13 cellular contexts compared by ENCODE assay signal in the genomic region with DNA sequence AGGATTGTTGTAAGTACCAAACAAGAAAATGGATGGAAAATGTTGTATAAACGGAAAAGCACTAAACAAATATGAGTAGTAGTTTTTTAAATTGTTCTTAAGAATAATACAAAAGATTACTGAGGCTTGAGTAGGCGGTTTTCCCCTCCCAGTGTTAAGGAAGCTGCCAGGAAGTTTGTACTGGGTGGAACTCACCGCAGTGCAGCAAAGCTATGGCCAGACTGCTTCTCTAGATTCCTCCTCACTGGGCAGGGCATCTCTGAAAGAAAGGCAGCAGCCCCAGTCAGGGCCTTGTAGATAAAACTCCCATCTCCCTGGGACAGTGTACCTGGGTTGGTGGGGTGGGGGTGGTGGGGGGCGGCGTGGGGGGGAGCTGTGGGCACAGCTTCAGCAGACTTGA. TPM values are rescaled to one million over a fixed set of nuclear protein-coding genes. Genes with fewer than 3 reads are reported as not detected.
DNase-seq lines count a peak whose midpoint lies in the region; ATAC-seq and TF ChIP-seq lines count a peak whose summit lies in the region.
"Had no signal": no experiment of that assay in that cellular context is flagged by ENCODE, and none has a peak within 500 bp of the region (broad histone marks: within the 10 kb centered on the region; RNA-seq: fewer than 3 reads in every experiment).

No MANE protein-coding gene starts in this region.

- H2BK15ac ChIP-seq in neuronal stem cell (ENCODE audit: low read length) = no peak overlapping the region

- H2BK12ac ChIP-seq in neuronal stem cell (ENCODE audit: low read length) = no peak overlapping the region

- H3K4me1 ChIP-seq in heart left ventricle (peaks cover 0 to 41% (median 4%) of the 10 kb centered on the region in 12 donors), neuronal stem cell (ENCODE audit: control insufficient read depth in 2 of 2, insufficient read depth in 1 of 2, low read depth in 1 of 2, low read length in 2 of 2) (peaks cover 5 to 8% of the 10 kb centered on the region in 2 donors)

- CTCF ChIA-PET in activated CD8-positive, alpha-beta memory T cell treated with anti-CD3 and anti-CD28 coated beads, Interleukin-2, amount 10 ng/mL, durations not matched to agents 7 days and 5 days (lab: Charles Lee) = interaction anchor here (1.3 kb wide), 1 partner anchor 46 kb away, joined by 3 read pairs; no protein-coding TSS in a partner anchor

- H2BK120ac ChIP-seq in neuronal stem cell (ENCODE audit: low read depth, low read length) = no peak overlapping the region

- H3K27ac Mint-ChIP-seq in activated CD8-positive, alpha-beta memory T cell treated with anti-CD3 and anti-CD28 coated beads, Interleukin-2, amount 10 ng/mL, durations not matched to agents 7 days and 5 days = peak overlapping the region; percentile 72
- H3K27ac Mint-ChIP-seq in activated T-helper 2 cell treated with anti-CD3 and anti-CD28 coated beads, Interferon-gamma antibody, Interleukin-2, Interleukin-4, amounts not matched to agents 10 μg/mL and 5 μg/mL and 100 μg/mL, durations not matched to agents 14 hours and 24 hours and 36 hours = peak overlapping the region; percentile 38
- peak overlapping the region; percentile 27 for H3K27ac Mint-ChIP-seq in stimulated activated effector memory CD8-positive, alpha-beta T cell treated with anti-CD3 and anti-CD28 coated beads, Interleukin-12 subunit alpha, Interleukin-12 subunit beta, amount 100 ng/mL, for 72 hours
- H3K27ac Mint-ChIP-seq: neural progenitor cell had no signal

- no peak overlapping the region for H3K18ac ChIP-seq in neuronal stem cell (ENCODE audit: low read length)

- 28 to 54% (median 44%) methylated on average over 3 to 5 of the region's 5 CpGs for WGBS in heart left ventricle, 4 donors
- WGBS in neuronal stem cell (ENCODE audit: extremely low coverage in 2 of 2, insufficient read length in 2 of 2, insufficient replicate concordance in 1 of 2), 2 donors = no CpG with 5 or more reads among the region's 5 CpGs

- H3K79me1 ChIP-seq in neuronal stem cell (ENCODE audit: low read depth, low read length) = no peaks in the 10 kb centered on the region

- H2AFZ ChIP-seq in neuronal stem cell (ENCODE audit: low read length) = no peak overlapping the region
- H2AFZ ChIP-seq: neural progenitor cell had no signal

- H3K4me3 ChIP-seq in heart left ventricle (no peak overlapping the region), neuronal stem cell (ENCODE audit: low read length in 2 of 2) (no peak overlapping the region)
- H3K4me3 ChIP-seq: neural progenitor cell had no signal

- H3K27ac ChIP-seq in heart left ventricle = peak overlapping the region in 10 of 12 donors; percentile 23 to 80 (median 66)
- no peak overlapping the region for H3K27ac ChIP-seq in neuronal stem cell (replicated peaks; ENCODE audit: low read length)
- H3K27ac ChIP-seq: neural progenitor cell had no signal

- no peak overlapping the region for H4K8ac ChIP-seq in neuronal stem cell (ENCODE audit: low read depth, low read length)

- H3K27me3 Mint-ChIP-seq in activated CD8-positive, alpha-beta memory T cell treated with anti-CD3 and anti-CD28 coated beads, Interleukin-2, amount 10 ng/mL, durations not matched to agents 7 days and 5 days = no peaks in the 10 kb centered on the region
- no peaks in the 10 kb centered on the region for H3K27me3 Mint-ChIP-seq in activated T-helper 2 cell treated with anti-CD3 and anti-CD28 coated beads, Interferon-gamma antibody, Interleukin-2, Interleukin-4, amounts not matched to agents 10 μg/mL and 5 μg/mL and 100 μg/mL, durations not matched to agents 14 hours and 24 hours and 36 hours (ENCODE audit: low read depth)

- no peak overlapping the region for H3K4ac ChIP-seq in neuronal stem cell (ENCODE audit: low read length)

- no peak overlapping the region for H3K14ac ChIP-seq in neuronal stem cell (ENCODE audit: low read length)

- ATAC-seq in activated CD8-positive, alpha-beta memory T cell treated with anti-CD3 and anti-CD28 coated beads, Interleukin-2, amount 10 ng/mL, durations not matched to agents 7 days and 5 days = peak; percentile 45
- peak; percentile 42 to 81 (median 74) for ATAC-seq in heart left ventricle
- no peak for ATAC-seq in stimulated activated effector memory CD8-positive, alpha-beta T cell treated with anti-CD3 and anti-CD28 coated beads, Interleukin-12 subunit alpha, Interleukin-12 subunit beta, amount 100 ng/mL, for 72 hours
- no peak for ATAC-seq in HG03280 (IDR thresholded peaks at IDR 0.05; ENCODE audit: unreplicated experiment)

- H2BK5ac ChIP-seq in neuronal stem cell (ENCODE audit: low read length) = no peak overlapping the region

- H3K9me3 Mint-ChIP-seq in activated CD8-positive, alpha-beta memory T cell treated with anti-CD3 and anti-CD28 coated beads, Interleukin-2, amount 10 ng/mL, durations not matched to agents 7 days and 5 days (ENCODE audit: low read depth) = peaks cover 3% of the 10 kb centered on the region
- peaks cover 9% of the 10 kb centered on the region for H3K9me3 Mint-ChIP-seq in activated T-helper 2 cell treated with anti-CD3 and anti-CD28 coated beads, Interferon-gamma antibody, Interleukin-2, Interleukin-4, amounts not matched to agents 10 μg/mL and 5 μg/mL and 100 μg/mL, durations not matched to agents 14 hours and 24 hours and 36 hours
- no peaks in the 10 kb centered on the region for H3K9me3 Mint-ChIP-seq in stimulated activated effector memory CD8-positive, alpha-beta T cell treated with anti-CD3 and anti-CD28 coated beads, Interleukin-12 subunit alpha, Interleukin-12 subunit beta, amount 100 ng/mL, for 72 hours

- intact Hi-C loops in activated T-helper 2 cell treated with anti-CD3 and anti-CD28 coated beads, Interferon-gamma antibody, Interleukin-2, Interleukin-4, amounts not matched to agents 10 μg/mL and 5 μg/mL and 100 μg/mL, durations not matched to agents 14 hours and 24 hours and 36 hours (cut with micrococcal nuclease) = loop anchor here (5.0 kb wide), 1 partner anchor 837 kb away; no protein-coding TSS in a partner anchor
- intact Hi-C loops in heart left ventricle (cut with DNase I) = no loop called here

- H3K27me3 ChIP-seq in heart left ventricle = no peaks in the 10 kb centered on the region
- H3K27me3 ChIP-seq in neuronal stem cell (ENCODE audit: control insufficient read depth in 3 of 3, insufficient read depth in 3 of 3, low read depth in 1 of 3, low read length in 3 of 3) = no peaks in the 10 kb centered on the region
- H3K27me3 ChIP-seq: neural progenitor cell had no signal

- H3K4me3 Mint-ChIP-seq in activated CD8-positive, alpha-beta memory T cell treated with anti-CD3 and anti-CD28 coated beads, Interleukin-2, amount 10 ng/mL, durations not matched to agents 7 days and 5 days = no peak overlapping the region
- no peak overlapping the region for H3K4me3 Mint-ChIP-seq in activated T-helper 2 cell treated with anti-CD3 and anti-CD28 coated beads, Interferon-gamma antibody, Interleukin-2, Interleukin-4, amounts not matched to agents 10 μg/mL and 5 μg/mL and 100 μg/mL, durations not matched to agents 14 hours and 24 hours and 36 hours (ENCODE audit: low read depth)
- no peak overlapping the region for H3K4me3 Mint-ChIP-seq in stimulated activated effector memory CD8-positive, alpha-beta T cell treated with anti-CD3 and anti-CD28 coated beads, Interleukin-12 subunit alpha, Interleukin-12 subunit beta, amount 100 ng/mL, for 72 hours
- H3K4me3 Mint-ChIP-seq: neural progenitor cell had no signal

- H3K23ac ChIP-seq in neuronal stem cell (ENCODE audit: low read depth, low read length, poor library complexity) = no peak overlapping the region

- no peak for TF ChIP-seq CTCF in heart left ventricle (IDR thresholded peaks at IDR 0.05)

- peaks cover 20% of the 10 kb centered on the region for H3K36me3 Mint-ChIP-seq in activated CD8-positive, alpha-beta memory T cell treated with anti-CD3 and anti-CD28 coated beads, Interleukin-2, amount 10 ng/mL, durations not matched to agents 7 days and 5 days
- peaks cover 14% of the 10 kb centered on the region for H3K36me3 Mint-ChIP-seq in activated T-helper 2 cell treated with anti-CD3 and anti-CD28 coated beads, Interferon-gamma antibody, Interleukin-2, Interleukin-4, amounts not matched to agents 10 μg/mL and 5 μg/mL and 100 μg/mL, durations not matched to agents 14 hours and 24 hours and 36 hours (ENCODE audit: low read depth)
- no peaks in the 10 kb centered on the region for H3K36me3 Mint-ChIP-seq in stimulated activated effector memory CD8-positive, alpha-beta T cell treated with anti-CD3 and anti-CD28 coated beads, Interleukin-12 subunit alpha, Interleukin-12 subunit beta, amount 100 ng/mL, for 72 hours
- H3K36me3 Mint-ChIP-seq: neural progenitor cell had no signal

- peaks cover 0 to 10% (median 0%) of the 10 kb centered on the region in 12 donors for H3K9me3 ChIP-seq in heart left ventricle
- no peaks in the 10 kb centered on the region for H3K9me3 ChIP-seq in neuronal stem cell (replicated peaks in 1 of 2; ENCODE audit: control insufficient read depth in 2 of 2, insufficient read depth in 1 of 2, low read depth in 1 of 2, low read length in 2 of 2)

- H2AK5ac ChIP-seq in neuronal stem cell (ENCODE audit: low read depth, low read length) = no peak overlapping the region

- no peak overlapping the region for H4K91ac ChIP-seq in neuronal stem cell (ENCODE audit: low read depth, low read length, poor library complexity)

- no peak for TF ChIP-seq POLR2A in heart left ventricle (IDR thresholded peaks at IDR 0.05)

- no peaks in the 10 kb centered on the region for H3K36me3 ChIP-seq in heart left ventricle
- H3K36me3 ChIP-seq in neuronal stem cell (replicated peaks in 1 of 2; ENCODE audit: control insufficient read depth in 2 of 2, insufficient read depth in 2 of 2, low read length in 2 of 2) = no peaks in the 10 kb centered on the region
- H3K36me3 ChIP-seq: neural progenitor cell had no signal

- DNase-seq in activated CD8-positive, alpha-beta memory T cell treated with anti-CD3 and anti-CD28 coated beads, Interleukin-2, amount 10 ng/mL, durations not matched to agents 7 days and 5 days = no peak
- DNase-seq in activated CD8-positive, alpha-beta memory T cell treated with anti-CD3 and anti-CD28 coated beads, Interleukin-2, amount 50 U/mL, for 48 hours = no peak
- no peak for DNase-seq in activated T-helper 2 cell treated with anti-CD3 and anti-CD28 coated beads, Interferon-gamma antibody, Interleukin-2, Interleukin-4, amounts not matched to agents 10 μg/mL and 5 μg/mL and 100 μg/mL, durations not matched to agents 14 hours and 24 hours and 36 hours (ENCODE audit: low spot score)
- DNase-seq in heart left ventricle (peak in 2 of 5 donors; percentile 32 to 41), neuronal stem cell (ENCODE audit: low spot score) (no peak), EL (no peak)
- DNase-seq in stimulated activated effector memory CD8-positive, alpha-beta T cell treated with anti-CD3 and anti-CD28 coated beads, Interleukin-12 subunit alpha, Interleukin-12 subunit beta, amount 100 ng/mL, for 72 hours (ENCODE audit: low spot score in 2 of 2) = no peak
- DNase-seq: activated CD4-positive, alpha-beta T cell treated with anti-CD3 and anti-CD28 coated beads, Interleukin-2, amount 50 U/mL, for 1 hour; caudate nucleus; NCI-H187 treated with DMSO at 0.1 percent for 48 hours; trophoblast cell had no signal

- no peak overlapping the region for H3K4me2 ChIP-seq in neuronal stem cell (ENCODE audit: insufficient read depth, low read length, poor library complexity, severe bottlenecking)
- H3K4me2 ChIP-seq: neural progenitor cell had no signal

- H3K4me1 Mint-ChIP-seq in activated CD8-positive, alpha-beta memory T cell treated with anti-CD3 and anti-CD28 coated beads, Interleukin-2, amount 10 ng/mL, durations not matched to agents 7 days and 5 days = peaks cover 45% of the 10 kb centered on the region
- peaks cover 39% of the 10 kb centered on the region for H3K4me1 Mint-ChIP-seq in activated T-helper 2 cell treated with anti-CD3 and anti-CD28 coated beads, Interferon-gamma antibody, Interleukin-2, Interleukin-4, amounts not matched to agents 10 μg/mL and 5 μg/mL and 100 μg/mL, durations not matched to agents 14 hours and 24 hours and 36 hours (ENCODE audit: low read depth)
- H3K4me1 Mint-ChIP-seq in stimulated activated effector memory CD8-positive, alpha-beta T cell treated with anti-CD3 and anti-CD28 coated beads, Interleukin-12 subunit alpha, Interleukin-12 subunit beta, amount 100 ng/mL, for 72 hours = peaks cover 36% of the 10 kb centered on the region

- H3K9ac ChIP-seq in neuronal stem cell (ENCODE audit: low read depth, low read length, poor library complexity) = no peak overlapping the region
- H3K9ac ChIP-seq: neural progenitor cell had no signal

RNA-seq across cellular contexts. Expression of a gene that starts 58.7 kb away (rescaled TPM):
- 10 to 100 TPM; 17.8 to 37.9 TPM for total RNA-seq in activated CD8-positive, alpha-beta memory T cell treated with anti-CD3 and anti-CD28 coated beads, Interleukin-2, amount 10 ng/mL, durations not matched to agents 7 days and 5 days
- total RNA-seq in activated T-helper 2 cell treated with anti-CD3 and anti-CD28 coated beads, Interferon-gamma antibody, Interleukin-2, Interleukin-4, amounts not matched to agents 10 μg/mL and 5 μg/mL and 100 μg/mL, durations not matched to agents 14 hours and 24 hours and 36 hours = 208 and 211 TPM in 2 replicates
- 1 to 10 TPM in 2 of 9 donors, not detected in 7; 2.7 to 3.6 TPM for total RNA-seq in heart left ventricle
- polyA plus RNA-seq in heart left ventricle = not detected
- not detected for polyA plus RNA-seq in neuronal stem cell (2013, experiment 1 of 2)
- not detected for polyA plus RNA-seq in neuronal stem cell (2013, experiment 2 of 2)

Comparison
In these comparisons a context has a peak if more than half of its experiments do, and no peak if none do; other contexts are left out.
1. ATAC-seq: peak in activated CD8-positive, alpha-beta memory T cell treated with anti-CD3 and anti-CD28 coated beads, Interleukin-2, amount 10 ng/mL, durations not matched to agents 7 days and 5 days (single experiment) and heart left ventricle (4 of 4); none in stimulated activated effector memory CD8-positive, alpha-beta T cell treated with anti-CD3 and anti-CD28 coated beads, Interleukin-12 subunit alpha, Interleukin-12 subunit beta, amount 100 ng/mL, for 72 hours (single experiment) and HG03280 (single experiment).
2. RNA of a gene that starts 58.7 kb away (total RNA-seq): 208 to 211 TPM in activated T-helper 2 cell treated with anti-CD3 and anti-CD28 coated beads, Interferon-gamma antibody, Interleukin-2, Interleukin-4, amounts not matched to agents 10 μg/mL and 5 μg/mL and 100 μg/mL, durations not matched to agents 14 hours and 24 hours and 36 hours and 17.8 to 37.9 TPM in activated CD8-positive, alpha-beta memory T cell treated with anti-CD3 and anti-CD28 coated beads, Interleukin-2, amount 10 ng/mL, durations not matched to agents 7 days and 5 days; 2.7 to 3.6 TPM in heart left ventricle; every median in the first group is over 4 times any median in the second.
3. Peak in every context shown above with its lines, with median percentiles within 50 percentile points of each other: H3K27ac Mint-ChIP-seq.